Comparison of ENCODE assay signal across 12 cellular contexts in the genomic region with DNA sequence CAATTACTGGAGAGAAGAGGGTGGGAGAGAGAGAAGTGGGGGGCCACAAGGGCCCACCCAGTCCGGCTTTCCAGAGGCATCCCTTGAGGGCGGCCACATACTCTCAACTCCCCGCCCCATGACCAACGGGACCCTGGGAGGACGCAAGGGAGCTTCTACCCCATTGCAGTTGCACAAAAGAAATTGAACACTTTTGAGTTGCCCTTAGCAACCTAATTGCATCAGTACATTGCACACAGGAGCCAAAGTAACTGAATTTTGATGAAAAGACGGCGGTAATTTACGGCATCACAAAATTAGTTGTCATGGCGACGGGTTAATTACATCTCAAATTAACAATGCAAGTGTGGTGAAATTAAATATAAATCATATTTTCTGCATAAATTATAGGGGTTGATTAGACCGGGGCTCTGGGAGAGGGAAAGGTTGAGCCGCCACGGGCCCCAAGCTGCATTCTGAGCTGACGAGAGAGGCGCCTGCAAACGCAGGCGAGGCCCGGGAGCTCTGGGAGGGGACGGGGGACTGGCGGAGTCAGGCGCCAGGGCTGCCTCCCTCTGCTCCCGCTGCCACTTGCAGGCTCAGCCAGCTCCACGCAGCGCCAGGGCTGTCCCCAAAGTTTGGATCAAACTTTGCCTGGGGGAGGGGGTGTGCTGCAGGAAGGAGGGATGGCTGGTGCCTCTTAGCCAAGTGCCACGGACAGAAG.
DNase-seq lines count a peak whose midpoint lies in the region; TF ChIP-seq lines count a peak whose summit lies in the region.
"Had no signal": no experiment of that assay in that cellular context is flagged by ENCODE, and none has a peak within 500 bp of the region (broad histone marks: within the 10 kb centered on the region; RNA-seq: fewer than 3 reads in every experiment).

No MANE protein-coding gene starts in this region.

- H3K4me3 Mint-ChIP-seq in nephron progenitor cell, result no peak overlapping the region
- H3K4me3 Mint-ChIP-seq: activated B cell treated with CpG ODN at 0.5 μM for 24 hours had no signal

- no peaks in the 10 kb centered on the region for H3K36me3 Mint-ChIP-seq in nephron progenitor cell (ENCODE audit: low read depth)

- 43 to 44% methylated on average over 25 of the region's 25 CpGs for WGBS in ectodermal cell, 2 experiments

- no peaks in the 10 kb centered on the region for H3K36me3 ChIP-seq in ectodermal cell (ENCODE audit: control insufficient read depth, insufficient read depth, low read length)
- H3K36me3 ChIP-seq: BLaER1 treated with 17β-estradiol and CSF1 and Interleukin-3, amounts not matched to agents 10 nM and 100 nM; spleen had no signal

- peaks cover 70% of the 10 kb centered on the region for H3K27me3 Mint-ChIP-seq in nephron progenitor cell (ENCODE audit: low read depth, poor library complexity)

- H3K27ac Mint-ChIP-seq in nephron progenitor cell, result no peak overlapping the region
- H3K27ac Mint-ChIP-seq: activated B cell treated with CpG ODN at 0.5 μM for 24 hours had no signal

- H3K4me1 Mint-ChIP-seq in nephron progenitor cell, result peaks cover 53% of the 10 kb centered on the region
- H3K4me1 Mint-ChIP-seq: activated B cell treated with CpG ODN at 0.5 μM for 24 hours had no signal

- H3K9me3 ChIP-seq in ectodermal cell (ENCODE audit: control insufficient read depth, low read length), result no peaks in the 10 kb centered on the region
- H3K9me3 ChIP-seq: BLaER1 treated with 17β-estradiol and CSF1 and Interleukin-3, amounts not matched to agents 10 nM and 100 nM; spleen had no signal

- TF ChIP-seq CTCF in nephron progenitor cell (IDR thresholded peaks at IDR 0.05), result no peak

- H3K9me3 Mint-ChIP-seq in nephron progenitor cell, result no peaks in the 10 kb centered on the region
- H3K9me3 Mint-ChIP-seq: activated B cell treated with CpG ODN at 0.5 μM for 24 hours had no signal

- peak overlapping the region; percentile 90 for H3K27ac ChIP-seq in ectodermal cell (ENCODE audit: insufficient read depth, low read depth, low read length, poor library complexity, severe bottlenecking)
- H3K27ac ChIP-seq: BLaER1 treated with 17β-estradiol and CSF1 and Interleukin-3, amounts not matched to agents 10 nM and 100 nM; spleen had no signal

- no peak overlapping the region for H3K4me3 ChIP-seq in ectodermal cell (ENCODE audit: insufficient read depth, low read depth, low read length)
- H3K4me3 ChIP-seq: BLaER1 treated with 17β-estradiol and CSF1 and Interleukin-3, amounts not matched to agents 10 nM and 100 nM; spleen had no signal

- H3K4me1 ChIP-seq in ectodermal cell (ENCODE audit: control insufficient read depth, insufficient read depth, low read length), result peaks cover 49% of the 10 kb centered on the region

- peak; percentile 84 for DNase-seq in COLO668 (lab: John Stamatoyannopoulos, UW; ENCODE audit: unreplicated experiment)
- DNase-seq in NCI-H1105 (lab: John Stamatoyannopoulos, UW), result peak; percentile 76
- DNase-seq in nephron progenitor cell, result peak; percentile 60
- DNase-seq in T-helper 9 cell, result no peak
- DNase-seq in activated CD8-positive, alpha-beta memory T cell treated with anti-CD3 and anti-CD28 coated beads, Interleukin-2, amount 50 U/mL, for 48 hours, result no peak
- DNase-seq in stimulated activated CD4-positive, alpha-beta T cell treated with anti-CD3 and anti-CD28 coated beads, Interleukin-2, amount 100 ng/mL, for 24 hours, result no peak
- DNase-seq in NCI-H146 treated with DMSO at 0.1 percent for 48 hours (lab: John Stamatoyannopoulos, UW; ENCODE audit: unreplicated experiment), result no peak
- DNase-seq: activated B cell treated with CpG ODN at 0.5 μM for 24 hours, SHP77, spleen had no signal

- H3K27me3 ChIP-seq in ectodermal cell (ENCODE audit: control insufficient read depth, insufficient read depth, low read length, poor library complexity, severe bottlenecking), result no peaks in the 10 kb centered on the region
- H3K27me3 ChIP-seq: BLaER1 treated with 17β-estradiol and CSF1 and Interleukin-3, amounts not matched to agents 10 nM and 100 nM had no signal

Comparison
In these comparisons a context has a peak if more than half of its experiments do, and no peak if none do; other contexts are left out.
1. DNase-seq: peak in COLO668 (single experiment), NCI-H1105 (single experiment) and nephron progenitor cell (single experiment); none in T-helper 9 cell (single experiment), activated CD8-positive, alpha-beta memory T cell treated with anti-CD3 and anti-CD28 coated beads, Interleukin-2, amount 50 U/mL, for 48 hours (single experiment), stimulated activated CD4-positive, alpha-beta T cell treated with anti-CD3 and anti-CD28 coated beads, Interleukin-2, amount 100 ng/mL, for 24 hours (0 of 2) and NCI-H146 treated with DMSO at 0.1 percent for 48 hours (single experiment).